11 cellular contexts compared by ENCODE assay signal in the genomic region with DNA sequence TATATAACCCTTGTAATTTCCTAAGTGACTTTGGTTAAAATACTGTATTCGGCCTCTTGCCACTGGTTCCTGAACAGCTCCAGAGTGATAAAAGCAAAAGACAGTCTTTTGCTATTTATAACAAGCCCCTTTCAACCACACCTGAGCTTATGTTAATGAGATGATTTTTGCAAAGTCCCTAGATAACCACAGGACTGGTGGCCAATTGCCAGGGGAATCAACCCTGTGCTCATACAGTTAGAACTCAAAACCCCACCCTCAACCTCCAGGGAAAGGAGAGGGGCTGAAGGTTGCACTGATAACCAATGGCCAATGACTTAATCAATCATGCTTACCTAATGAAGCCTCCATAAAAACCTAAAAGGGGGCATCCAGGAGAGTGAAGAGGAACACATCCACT.
DNase-seq lines count a peak whose midpoint lies in the region; ATAC-seq and TF ChIP-seq lines count a peak whose summit lies in the region.
"Had no signal": no experiment of that assay in that cellular context is flagged by ENCODE, and none has a peak within 500 bp of the region (broad histone marks: within the 10 kb centered on the region; RNA-seq: fewer than 3 reads in every experiment).

No MANE protein-coding gene starts in this region.

- peak; percentile 13 for ATAC-seq in CD4-positive, alpha-beta T cell (ENCODE audit: poor library complexity)
- ATAC-seq in GM18907 (IDR thresholded peaks at IDR 0.05; ENCODE audit: unreplicated experiment) (peak; percentile 48), PC-3 (no peak), GM19455 (IDR thresholded peaks at IDR 0.05; ENCODE audit: unreplicated experiment) (no peak), HG03432 (IDR thresholded peaks at IDR 0.05; ENCODE audit: unreplicated experiment) (no peak)

- no peak overlapping the region for H2AFZ ChIP-seq in PC-3 (ENCODE audit: low read length)

- no peak overlapping the region for H3K27ac Mint-ChIP-seq in CD4-positive, alpha-beta T cell
- H3K27ac Mint-ChIP-seq in endodermal cell = no peak overlapping the region

- no peak for DNase-seq in CD4-positive, alpha-beta T cell
- no peak for DNase-seq in PC-3
- DNase-seq in endodermal cell = no peak
- no peak for DNase-seq in hippocampal formation (lab: John Stamatoyannopoulos, UW)
- DNase-seq: activated CD4-positive, alpha-beta T cell treated with anti-CD3 and anti-CD28 coated beads, Interleukin-2, amount 50 U/mL, for 1 hour; NCI-H226; SHP77 had no signal

- H3K9me3 ChIP-seq in CD4-positive, alpha-beta T cell (ENCODE audit: control insufficient read depth, low read length) = no peaks in the 10 kb centered on the region
- no peaks in the 10 kb centered on the region for H3K9me3 ChIP-seq in PC-3 (ENCODE audit: low read length)
- no peaks in the 10 kb centered on the region for H3K9me3 ChIP-seq in liver (ENCODE audit: control insufficient read depth in 4 of 4, low read length in 3 of 4)
- no peaks in the 10 kb centered on the region for H3K9me3 ChIP-seq in endodermal cell (ENCODE audit: control insufficient read depth, low read length)

- POLR2A ChIA-PET in CD4-positive, alpha-beta T cell (lab: Charles Lee) = no interaction called here
- POLR2A ChIA-PET in PC-3 (lab: Charles Lee; ENCODE audit: unreplicated experiment) = no interaction called here

- no peak overlapping the region for H3K27ac ChIP-seq in CD4-positive, alpha-beta T cell (ENCODE audit: low read depth, low read length)
- peak overlapping the region; percentile 63 for H3K27ac ChIP-seq in PC-3 (ENCODE audit: low read length)
- H3K27ac ChIP-seq in liver (ENCODE audit: low read depth in 1 of 2, low read length in 2 of 2) = peak overlapping the region; percentile 91
- H3K27ac ChIP-seq in endodermal cell (ENCODE audit: low read depth, low read length) = no peak overlapping the region

- no peak overlapping the region for H3K4me3 ChIP-seq in PC-3 (ENCODE audit: low read length)
- no peak overlapping the region for H3K4me3 ChIP-seq in liver (ENCODE audit: low read depth in 1 of 3, low read length in 3 of 3)
- no peak overlapping the region for H3K4me3 ChIP-seq in endodermal cell (ENCODE audit: low read length)

- 0 out of 2 replicates have a peak, but pooled peaks cover 5% of the 10 kb centered on the region for H3K36me3 ChIP-seq in PC-3 (ENCODE audit: low read depth, low read length)
- no peaks in the 10 kb centered on the region for H3K36me3 ChIP-seq in liver (ENCODE audit: control insufficient read depth in 4 of 4, insufficient read depth in 3 of 4, low read depth in 1 of 4, low read length in 3 of 4)
- peaks cover 5% of the 10 kb centered on the region for H3K36me3 ChIP-seq in endodermal cell (ENCODE audit: control insufficient read depth, insufficient read depth, low read length)

- H3K9me3 Mint-ChIP-seq in CD4-positive, alpha-beta T cell = no peaks in the 10 kb centered on the region
- no peaks in the 10 kb centered on the region for H3K9me3 Mint-ChIP-seq in endodermal cell

- BruUV-seq in PC-3 (replicated peaks; lab: Mats Ljungman, UMichigan) = no TSS peak

- H3K36me3 Mint-ChIP-seq in CD4-positive, alpha-beta T cell (ENCODE audit: low read depth) = peaks cover 5% of the 10 kb centered on the region
- peaks cover 2% of the 10 kb centered on the region for H3K36me3 Mint-ChIP-seq in endodermal cell (ENCODE audit: low read depth)

- H3K9ac ChIP-seq in PC-3 (ENCODE audit: low read length) (no peak overlapping the region), liver (ENCODE audit: low read depth in 1 of 2, low read length in 2 of 2) (peak overlapping the region in 1 of 2 donors; percentile 12), endodermal cell (ENCODE audit: extremely low read depth, low read length, poor library complexity, severe bottlenecking) (no peak overlapping the region)

- H3K4me3 Mint-ChIP-seq in CD4-positive, alpha-beta T cell = no peak overlapping the region
- H3K4me3 Mint-ChIP-seq in endodermal cell = no peak overlapping the region

- peaks cover 29% of the 10 kb centered on the region for H3K4me1 ChIP-seq in PC-3 (ENCODE audit: insufficient read depth, low read length)
- H3K4me1 ChIP-seq in liver (ENCODE audit: control insufficient read depth in 4 of 4, insufficient read depth in 4 of 4, low read length in 3 of 4) = peaks cover 3 to 35% (median 23%) of the 10 kb centered on the region in 4 donors
- peaks cover 5% of the 10 kb centered on the region for H3K4me1 ChIP-seq in endodermal cell (ENCODE audit: control insufficient read depth, insufficient read depth, low read length)

- TF ChIP-seq CTCF in CD4-positive, alpha-beta T cell (IDR thresholded peaks at IDR 0.05) = no peak
- no peak for TF ChIP-seq CTCF in PC-3 (conservative IDR thresholded peaks at IDR 0.05; ENCODE audit: low read depth, low read length)
- no peak for TF ChIP-seq CTCF in liver (IDR thresholded peaks at IDR 0.05; ENCODE audit: low read depth, low read length, missing input control)
- no peak for TF ChIP-seq CTCF in endodermal cell (conservative IDR thresholded peaks at IDR 0.05)

- TF ChIP-seq RAD21 in liver (IDR thresholded peaks at IDR 0.05) = no peak

- peaks cover 38% of the 10 kb centered on the region for H4K20me1 ChIP-seq in PC-3 (ENCODE audit: low read length)

- WGBS in liver = 96% methylated on average over 1 of the region's 1 CpG
- 94% methylated on average over 1 of the region's 1 CpG; no CpG with 5 or more reads in 1 of the 2 experiments for WGBS in endodermal cell (ENCODE audit: insufficient coverage in 1 of 2, insufficient read length in 1 of 2), 2 experiments

- intact Hi-C loops in CD4-positive, alpha-beta T cell (cut with DNase I, micrococcal nuclease) = loop anchor here in 1 of 2 experiments (2.0 to 5.0 kb wide), 2 partner anchors 17 to 33 kb away; no protein-coding TSS in a partner anchor
- intact Hi-C loops in PC-3 (cut with micrococcal nuclease) = no loop called here

- H3K27me3 Mint-ChIP-seq in CD4-positive, alpha-beta T cell = no peaks in the 10 kb centered on the region
- no peaks in the 10 kb centered on the region for H3K27me3 Mint-ChIP-seq in endodermal cell (ENCODE audit: insufficient read depth)

- no peaks in the 10 kb centered on the region for H3F3A ChIP-seq in PC-3 (ENCODE audit: low read length, unreplicated experiment)

- H3K79me2 ChIP-seq in PC-3 (ENCODE audit: low read length) = peaks cover 60% of the 10 kb centered on the region

- CTCF ChIA-PET in CD4-positive, alpha-beta T cell (lab: Charles Lee) = no interaction called here
- CTCF ChIA-PET in PC-3 (lab: Charles Lee) = no interaction called here

- no peak overlapping the region for H3K4me2 ChIP-seq in PC-3 (ENCODE audit: low read length)

- H3K27me3 ChIP-seq in CD4-positive, alpha-beta T cell (ENCODE audit: control insufficient read depth, insufficient read depth, low read length) = no peaks in the 10 kb centered on the region
- H3K27me3 ChIP-seq in PC-3 (ENCODE audit: low read length) (no peaks in the 10 kb centered on the region), liver (ENCODE audit: control insufficient read depth in 4 of 4, insufficient read depth in 4 of 4, low read length in 3 of 4) (no peaks in the 10 kb centered on the region), endodermal cell (ENCODE audit: control insufficient read depth, insufficient read depth, low read length, poor library complexity, severe bottlenecking) (no peaks in the 10 kb centered on the region)

- peaks cover 63% of the 10 kb centered on the region for H3K4me1 Mint-ChIP-seq in CD4-positive, alpha-beta T cell (ENCODE audit: low read depth)
- H3K4me1 Mint-ChIP-seq in endodermal cell = peaks cover 33% of the 10 kb centered on the region

- no peaks in the 10 kb centered on the region for H3K9me2 ChIP-seq in PC-3 (replicated peaks; ENCODE audit: low read length)

TF ChIP-seq in liver, 16 proteins besides CTCF, POLR2A, EP300 and RAD21:
- TF ChIP-seq HNF4A (conservative IDR thresholded peaks at IDR 0.05) (no peak), FOXA2 (IDR thresholded peaks at IDR 0.05) (no peak), TAF1 (conservative IDR thresholded peaks at IDR 0.05) (no peak), NR2F2 (IDR thresholded peaks at IDR 0.05) (no peak), YY1 (IDR thresholded peaks at IDR 0.05) (no peak), SP1 (IDR thresholded peaks at IDR 0.05) (no peak), RXRA (IDR thresholded peaks at IDR 0.05) (no peak), HNF4G (IDR thresholded peaks at IDR 0.05) (no peak), JUND (IDR thresholded peaks at IDR 0.05) (no peak)
- TF ChIP-seq, protein P1, sequence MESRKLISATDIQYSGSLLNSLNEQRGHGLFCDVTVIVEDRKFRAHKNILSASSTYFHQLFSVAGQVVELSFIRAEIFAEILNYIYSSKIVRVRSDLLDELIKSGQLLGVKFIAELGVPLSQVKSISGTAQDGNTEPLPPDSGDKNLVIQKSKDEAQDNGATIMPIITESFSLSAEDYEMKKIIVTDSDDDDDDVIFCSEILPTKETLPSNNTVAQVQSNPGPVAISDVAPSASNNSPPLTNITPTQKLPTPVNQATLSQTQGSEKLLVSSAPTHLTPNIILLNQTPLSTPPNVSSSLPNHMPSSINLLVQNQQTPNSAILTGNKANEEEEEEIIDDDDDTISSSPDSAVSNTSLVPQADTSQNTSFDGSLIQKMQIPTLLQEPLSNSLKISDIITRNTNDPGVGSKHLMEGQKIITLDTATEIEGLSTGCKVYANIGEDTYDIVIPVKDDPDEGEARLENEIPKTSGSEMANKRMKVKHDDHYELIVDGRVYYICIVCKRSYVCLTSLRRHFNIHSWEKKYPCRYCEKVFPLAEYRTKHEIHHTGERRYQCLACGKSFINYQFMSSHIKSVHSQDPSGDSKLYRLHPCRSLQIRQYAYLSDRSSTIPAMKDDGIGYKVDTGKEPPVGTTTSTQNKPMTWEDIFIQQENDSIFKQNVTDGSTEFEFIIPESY (IDR thresholded peaks at IDR 0.05) = no peak
- TF ChIP-seq, protein P2, sequence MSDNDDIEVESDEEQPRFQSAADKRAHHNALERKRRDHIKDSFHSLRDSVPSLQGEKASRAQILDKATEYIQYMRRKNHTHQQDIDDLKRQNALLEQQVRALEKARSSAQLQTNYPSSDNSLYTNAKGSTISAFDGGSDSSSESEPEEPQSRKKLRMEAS (IDR thresholded peaks at IDR 0.05) = no peak
- TF ChIP-seq, protein P3, sequence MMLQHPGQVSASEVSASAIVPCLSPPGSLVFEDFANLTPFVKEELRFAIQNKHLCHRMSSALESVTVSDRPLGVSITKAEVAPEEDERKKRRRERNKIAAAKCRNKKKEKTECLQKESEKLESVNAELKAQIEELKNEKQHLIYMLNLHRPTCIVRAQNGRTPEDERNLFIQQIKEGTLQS (IDR thresholded peaks at IDR 0.05) = no peak

Comparison
In these comparisons a context has a peak if more than half of its experiments do, and no peak if none do; other contexts are left out.
1. ATAC-seq: peak in CD4-positive, alpha-beta T cell (single experiment) and GM18907 (single experiment); none in PC-3 (single experiment), GM19455 (single experiment) and HG03432 (single experiment).
2. H3K27ac ChIP-seq: peak in PC-3 (single experiment) and liver (2 of 2); none in CD4-positive, alpha-beta T cell (single experiment) and endodermal cell (single experiment).